8 cellular contexts compared by ENCODE assay signal in genomic region chr10:110354322-110354766, GRCh38. TPM values are rescaled to one million over a fixed set of nuclear protein-coding genes. Genes with fewer than 3 reads are reported as not detected.
DNase-seq lines count a peak whose midpoint lies in the region; TF ChIP-seq lines count a peak whose summit lies in the region.

No MANE protein-coding gene starts in this region.

- 33 to 38% methylated on average over 9 to 10 of the region's 11 CpGs for WGBS in endodermal cell (ENCODE audit: insufficient coverage in 1 of 2, insufficient read length in 1 of 2), 2 experiments

- H3K4me1 ChIP-seq in Caco-2 (peaks cover 31% of the 10 kb centered on the region), endodermal cell (ENCODE audit: control insufficient read depth, insufficient read depth, low read length) (peaks cover 8% of the 10 kb centered on the region)

- no peaks in the 10 kb centered on the region for H3K9me3 ChIP-seq in Caco-2
- peaks cover 6% of the 10 kb centered on the region for H3K9me3 ChIP-seq in endodermal cell (ENCODE audit: control insufficient read depth, low read length)

- H3K27ac Mint-ChIP-seq in Caco-2 (ENCODE audit: unreplicated experiment) (no peak overlapping the region), endodermal cell (no peak overlapping the region)
- peak overlapping the region; percentile 97 for H3K27ac Mint-ChIP-seq in activated CD4-positive, alpha-beta memory T cell treated with anti-CD3 and anti-CD28 coated beads, Interleukin-2, amount 10 ng/mL, durations not matched to agents 7 days and 5 days

- no TSS peak for BruUV-seq in Caco-2 (replicated peaks; lab: Mats Ljungman, UMichigan)

- no peak overlapping the region for H3K9ac ChIP-seq in endodermal cell (ENCODE audit: extremely low read depth, low read length, poor library complexity, severe bottlenecking)

- no peak overlapping the region for H3K4me3 Mint-ChIP-seq in Caco-2 (ENCODE audit: unreplicated experiment)
- peak overlapping the region; percentile 84 for H3K4me3 Mint-ChIP-seq in activated CD4-positive, alpha-beta memory T cell treated with anti-CD3 and anti-CD28 coated beads, Interleukin-2, amount 10 ng/mL, durations not matched to agents 7 days and 5 days
- no peak overlapping the region for H3K4me3 Mint-ChIP-seq in endodermal cell

- H3K36me3 Mint-ChIP-seq in Caco-2 (ENCODE audit: insufficient read depth, unreplicated experiment) = no peaks in the 10 kb centered on the region
- H3K36me3 Mint-ChIP-seq in activated CD4-positive, alpha-beta memory T cell treated with anti-CD3 and anti-CD28 coated beads, Interleukin-2, amount 10 ng/mL, durations not matched to agents 7 days and 5 days (ENCODE audit: low read depth) = peaks cover 9% of the 10 kb centered on the region
- H3K36me3 Mint-ChIP-seq in endodermal cell (ENCODE audit: low read depth) = no peaks in the 10 kb centered on the region

- H3K4me1 Mint-ChIP-seq in Caco-2 (ENCODE audit: low read depth, unreplicated experiment) (peaks cover 7% of the 10 kb centered on the region), endodermal cell (peaks cover 24% of the 10 kb centered on the region)
- H3K4me1 Mint-ChIP-seq in activated CD4-positive, alpha-beta memory T cell treated with anti-CD3 and anti-CD28 coated beads, Interleukin-2, amount 10 ng/mL, durations not matched to agents 7 days and 5 days = peaks cover 66% of the 10 kb centered on the region

- CTCF ChIA-PET in Caco-2 (lab: Charles Lee) = interaction anchor here (0.5 to 1.1 kb wide), 13 partner anchors 12 to 450 kb away, joined by 3 to 12 read pairs (median 4); partner anchors contain the start of gene DUSP5
- CTCF ChIA-PET in activated CD4-positive, alpha-beta memory T cell treated with anti-CD3 and anti-CD28 coated beads, Interleukin-2, amount 10 ng/mL, durations not matched to agents 7 days and 5 days (lab: Charles Lee) = interaction anchor here (0.6 to 6.5 kb wide), 34 partner anchors 9 to 242 kb away, joined by 3 to 132 read pairs (median 4); partner anchors contain the start of genes DUSP5, SMC3 and SMNDC1

- peak; percentile 58 to 72 for TF ChIP-seq CTCF in Caco-2 (IDR thresholded peaks at IDR 0.05; ENCODE audit: insufficient read depth in 1 of 2, low read depth in 1 of 2, low read length in 1 of 2, severe bottlenecking in 1 of 2, unreplicated experiment in 1 of 2)
- peak; percentile 90 for TF ChIP-seq CTCF in endodermal cell (conservative IDR thresholded peaks at IDR 0.05)

- H3K27me3 Mint-ChIP-seq in Caco-2 (ENCODE audit: insufficient read depth, unreplicated experiment) = no peaks in the 10 kb centered on the region
- H3K27me3 Mint-ChIP-seq in activated CD4-positive, alpha-beta memory T cell treated with anti-CD3 and anti-CD28 coated beads, Interleukin-2, amount 10 ng/mL, durations not matched to agents 7 days and 5 days = peaks cover 3% of the 10 kb centered on the region
- peaks cover 9% of the 10 kb centered on the region for H3K27me3 Mint-ChIP-seq in endodermal cell (ENCODE audit: insufficient read depth)

- DNase-seq in Caco-2 (peak; percentile 75), H7 (peak; percentile 84), NCI-H526 treated with DMSO at 0.1 percent for 48 hours (lab: John Stamatoyannopoulos, UW) (peak; percentile 47), endodermal cell (peak; percentile 96), midbrain (lab: John Stamatoyannopoulos, UW) (peak; percentile 77), NCI-H128 (lab: John Stamatoyannopoulos, UW; ENCODE audit: unreplicated experiment) (no peak)
- peak; percentile 89 for DNase-seq in activated CD4-positive, alpha-beta memory T cell treated with anti-CD3 and anti-CD28 coated beads, Interleukin-2, amount 10 ng/mL, durations not matched to agents 7 days and 5 days
- DNase-seq in stimulated activated CD8-positive, alpha-beta memory T cell treated with anti-CD3 and anti-CD28 coated beads, Interleukin-4, amount 100 ng/mL, for 1 hour (ENCODE audit: low read depth in 2 of 2, low spot score in 1 of 2) = peak; percentile 29 to 63

- no peaks in the 10 kb centered on the region for H3K9me3 Mint-ChIP-seq in Caco-2 (ENCODE audit: unreplicated experiment)
- no peaks in the 10 kb centered on the region for H3K9me3 Mint-ChIP-seq in activated CD4-positive, alpha-beta memory T cell treated with anti-CD3 and anti-CD28 coated beads, Interleukin-2, amount 10 ng/mL, durations not matched to agents 7 days and 5 days
- peaks cover 4% of the 10 kb centered on the region for H3K9me3 Mint-ChIP-seq in endodermal cell

- H3K4me3 ChIP-seq in Caco-2 (ENCODE audit: low read depth, low read length) (no peak overlapping the region), H7 (ENCODE audit: insufficient read depth, low read depth, low read length) (no peak overlapping the region), endodermal cell (ENCODE audit: low read length) (no peak overlapping the region)

- H3K27ac ChIP-seq in endodermal cell (ENCODE audit: low read depth, low read length) = no peak overlapping the region

- intact Hi-C loops in Caco-2 (cut with micrococcal nuclease; ENCODE audit: unreplicated experiment) = loop anchor here (1.0 to 10.0 kb wide), 3 partner anchors 60 to 193 kb away; no protein-coding TSS in a partner anchor

- POLR2A ChIA-PET in Caco-2 (lab: Charles Lee) = no interaction called here
- POLR2A ChIA-PET in activated CD4-positive, alpha-beta memory T cell treated with anti-CD3 and anti-CD28 coated beads, Interleukin-2, amount 10 ng/mL, durations not matched to agents 7 days and 5 days (lab: Charles Lee) = interaction anchor here (0.6 to 17.3 kb wide), 20 partner anchors 8 to 215 kb away, joined by 3 to 431 read pairs (median 6); partner anchors contain the start of genes DUSP5 and SMNDC1

- H3K36me3 ChIP-seq in Caco-2 (ENCODE audit: control insufficient read depth, insufficient read depth, low read length) = no peaks in the 10 kb centered on the region
- no peaks in the 10 kb centered on the region for H3K36me3 ChIP-seq in H7 (replicated peaks; ENCODE audit: control insufficient read depth, insufficient read depth, low read length)
- H3K36me3 ChIP-seq in endodermal cell (ENCODE audit: control insufficient read depth, insufficient read depth, low read length) = no peaks in the 10 kb centered on the region

- H3K27me3 ChIP-seq in Caco-2 (replicated peaks; ENCODE audit: control insufficient read depth, insufficient read depth, low read length) = no peaks in the 10 kb centered on the region
- H3K27me3 ChIP-seq in H7 (ENCODE audit: control insufficient read depth, insufficient read depth, low read length) = no peaks in the 10 kb centered on the region; the same call in 1 of the 2 replicates
- no peaks in the 10 kb centered on the region for H3K27me3 ChIP-seq in endodermal cell (ENCODE audit: control insufficient read depth, insufficient read depth, low read length, poor library complexity, severe bottlenecking)

RNA-seq across cellular contexts. Expression of gene SMNDC1, which starts 49.6 kb away (rescaled TPM):
- 51.6 and 52.4 TPM in 2 replicates for total RNA-seq in Caco-2 (2022)
- 9.1 and 9.6 TPM in 2 replicates for total RNA-seq in H7 (2014; rRNA removed; shearing (Covaris generic))
- total RNA-seq in activated CD4-positive, alpha-beta memory T cell treated with anti-CD3 and anti-CD28 coated beads, Interleukin-2, amount 10 ng/mL, durations not matched to agents 7 days and 5 days = 10 to 100 TPM; 40.8 to 45.6 TPM
- 10 to 100 TPM; 52.9 to 65.6 TPM for total RNA-seq in endodermal cell
- 29.0 TPM for polyA plus RNA-seq in endodermal cell (2013, experiment 1 of 2)
- 29.7 TPM for polyA plus RNA-seq in endodermal cell (2013, experiment 2 of 2)
